9 cellular contexts compared by ENCODE assay signal in genomic region chr13:37869506-37869755, GRCh38. TPM values are rescaled to one million over a fixed set of nuclear protein-coding genes. Genes with fewer than 3 reads are reported as not detected.
DNase-seq lines count a peak whose midpoint lies in the region; ATAC-seq and TF ChIP-seq lines count a peak whose summit lies in the region.
"Had no signal": no experiment of that assay in that cellular context is flagged by ENCODE, and none has a peak within 500 bp of the region (broad histone marks: within the 10 kb centered on the region; RNA-seq: fewer than 3 reads in every experiment).

No MANE protein-coding gene starts in this region.

- H3K4me1 ChIP-seq in PC-3 (ENCODE audit: insufficient read depth, low read length) (peaks cover 15% of the 10 kb centered on the region), fibroblast of lung (ENCODE audit: control insufficient read depth, extremely low read depth, insufficient read depth, low read length) (peaks cover 7% of the 10 kb centered on the region), neural progenitor cell (peaks cover 51% of the 10 kb centered on the region)

- no TSS peak for BruUV-seq in PC-3 (replicated peaks; lab: Mats Ljungman, UMichigan)

- CTCF ChIA-PET in AG04449 (lab: Yijun Ruan, JAX) (interaction anchor here (0.6 to 3.4 kb wide), 21 partner anchors 11 to 491 kb away, joined by 3 to 22 read pairs (median 5); partner anchors contain the start of gene UFM1), PC-3 (lab: Charles Lee) (no interaction called here)

- H4K20me1 ChIP-seq in PC-3 (ENCODE audit: low read length) (no peaks in the 10 kb centered on the region), fibroblast of lung (ENCODE audit: control insufficient read depth, extremely low read depth, insufficient read depth, low read length) (no peaks in the 10 kb centered on the region), neural progenitor cell (ENCODE audit: low read depth) (no peaks in the 10 kb centered on the region)

- H2AFZ ChIP-seq in PC-3 (ENCODE audit: low read length): peak overlapping the region; percentile 63; the same call in 1 of the 2 replicates
- peak overlapping the region; percentile 89 for H2AFZ ChIP-seq in fibroblast of lung (ENCODE audit: low read length)
- peak overlapping the region; percentile 96 for H2AFZ ChIP-seq in neural progenitor cell (replicated peaks)

- POLR2A ChIA-PET in AG04449 (lab: Yijun Ruan, JAX) (interaction anchor here (0.5 to 1.4 kb wide), 4 partner anchors 9 to 492 kb away, joined by 3 to 5 read pairs (median 4); no protein-coding TSS in a partner anchor), PC-3 (lab: Charles Lee; ENCODE audit: unreplicated experiment) (no interaction called here)

- H3K27ac ChIP-seq in PC-3 (ENCODE audit: low read length): no peak overlapping the region
- peak overlapping the region; percentile 56 for H3K27ac ChIP-seq in fibroblast of lung (ENCODE audit: insufficient read depth, low read length)
- H3K27ac ChIP-seq in neural progenitor cell: peak overlapping the region; percentile 84
- H3K27ac ChIP-seq: KMS-11 had no signal

- in situ Hi-C loops in KBM-7 (cut with MboI; ENCODE audit: low pct_unique_long_range_greater_than_20kb, low sequenced_read_pairs): no loop called here

- H3K9me3 ChIP-seq in PC-3 (ENCODE audit: low read length): no peaks in the 10 kb centered on the region
- H3K9me3 ChIP-seq in fibroblast of lung (ENCODE audit: control insufficient read depth, insufficient read depth, low read depth, low read length): no peaks in the 10 kb centered on the region
- no peaks in the 10 kb centered on the region for H3K9me3 ChIP-seq in neural progenitor cell (ENCODE audit: low read depth)

- no peaks in the 10 kb centered on the region for H3K79me2 ChIP-seq in PC-3 (ENCODE audit: low read length)
- peaks cover 13% of the 10 kb centered on the region for H3K79me2 ChIP-seq in fibroblast of lung (ENCODE audit: control insufficient read depth, insufficient read depth, low read length)
- peaks cover 54% of the 10 kb centered on the region for H3K79me2 ChIP-seq in neural progenitor cell (ENCODE audit: low read depth)

- H3K4me3 ChIP-seq in AG04449 (ENCODE audit: low read depth, low read length): peak overlapping the region; percentile 86
- H3K4me3 ChIP-seq in PC-3 (ENCODE audit: low read length): peak overlapping the region; percentile 62
- H3K4me3 ChIP-seq in fibroblast of lung (replicated peaks in 1 of 4; ENCODE audit: control extremely low read depth in 1 of 4, insufficient read depth in 1 of 4, low read depth in 3 of 4, low read length in 4 of 4): peak overlapping the region; percentile 62 to 73 (median 69)
- H3K4me3 ChIP-seq in neural progenitor cell: peak overlapping the region; percentile 94

- H3K36me3 Mint-ChIP-seq in neural progenitor cell: no peaks in the 10 kb centered on the region

- TF ChIP-seq CTCF in AG04449 (IDR thresholded peaks at IDR 0.05; ENCODE audit: insufficient read depth, low read length, missing control alignments): no peak
- no peak for TF ChIP-seq CTCF in PC-3 (conservative IDR thresholded peaks at IDR 0.05; ENCODE audit: low read depth, low read length)
- TF ChIP-seq CTCF in fibroblast of lung (conservative IDR thresholded peaks at IDR 0.05 in 1 of 2, IDR thresholded peaks at IDR 0.05 in 1 of 2; ENCODE audit: low read depth in 1 of 2, low read length in 2 of 2): no peak
- no peak for TF ChIP-seq CTCF in neural progenitor cell (IDR thresholded peaks at IDR 0.05)

- H3F3A ChIP-seq in PC-3 (ENCODE audit: low read length, unreplicated experiment) (no peaks in the 10 kb centered on the region), neural progenitor cell (ENCODE audit: low read depth) (peaks cover 28% of the 10 kb centered on the region)

- peak overlapping the region; percentile 98 for H3K4me3 Mint-ChIP-seq in neural progenitor cell

- ATAC-seq in PC-3 (no peak), HG03469 (IDR thresholded peaks at IDR 0.05; ENCODE audit: unreplicated experiment) (no peak)

- H3K36me3 ChIP-seq in PC-3 (ENCODE audit: low read depth, low read length) (no peaks in the 10 kb centered on the region), fibroblast of lung (ENCODE audit: control insufficient read depth, insufficient read depth, low read length) (no peaks in the 10 kb centered on the region), neural progenitor cell (no peaks in the 10 kb centered on the region)

- H3K27me3 ChIP-seq in PC-3 (ENCODE audit: low read length) (peaks cover 67% of the 10 kb centered on the region), fibroblast of lung (ENCODE audit: control insufficient read depth, insufficient read depth, low read length) (no peaks in the 10 kb centered on the region), neural progenitor cell (no peaks in the 10 kb centered on the region)

- H3K9ac ChIP-seq in PC-3 (ENCODE audit: low read length): no peak overlapping the region
- peak overlapping the region; percentile 81 for H3K9ac ChIP-seq in fibroblast of lung (ENCODE audit: insufficient read depth, low read length)
- H3K9ac ChIP-seq in neural progenitor cell: peak overlapping the region; percentile 67
- H3K9ac ChIP-seq: KMS-11 had no signal

- H3K9me3 Mint-ChIP-seq in neural progenitor cell: no peaks in the 10 kb centered on the region

- H3K27me3 Mint-ChIP-seq in neural progenitor cell (ENCODE audit: insufficient read depth, low read depth): peaks cover 7% of the 10 kb centered on the region

- no peak for DNase-seq in AG04449 (ENCODE audit: low read depth, low spot score)
- DNase-seq in PC-3: no peak
- DNase-seq in fibroblast of lung (ENCODE audit: low read depth in 2 of 2): no peak
- no peak for DNase-seq in neural progenitor cell (ENCODE audit: low spot score)
- no peak for DNase-seq in KBM-7
- DNase-seq in activated CD8-positive, alpha-beta memory T cell treated with anti-CD3 and anti-CD28 coated beads for 24 hours: no peak
- no peak for DNase-seq in LoVo (ENCODE audit: low spot score)

- H3K27ac Mint-ChIP-seq in neural progenitor cell: peak overlapping the region; percentile 70

- H3K9me2 ChIP-seq in PC-3 (replicated peaks; ENCODE audit: low read length): no peaks in the 10 kb centered on the region

- H3K4me2 ChIP-seq in PC-3 (ENCODE audit: low read length): peak overlapping the region; percentile 81
- H3K4me2 ChIP-seq in fibroblast of lung (ENCODE audit: extremely low read depth, insufficient read depth, low read length): peak overlapping the region; percentile 90
- peak overlapping the region; percentile 79 for H3K4me2 ChIP-seq in neural progenitor cell
- H3K4me2 ChIP-seq: KMS-11 had no signal

- peaks cover 29% of the 10 kb centered on the region for H3K4me1 Mint-ChIP-seq in neural progenitor cell

- intact Hi-C loops in PC-3 (cut with micrococcal nuclease): loop anchor here (5.0 kb wide), 1 partner anchor 227 kb away; no protein-coding TSS in a partner anchor

RNA-seq across cellular contexts. Expression of gene TRPC4, which starts 0.1 kb away (rescaled TPM):
- total RNA-seq in PC-3 (2014; rRNA removed): 0.22 TPM in 1 of 2 replicates, not detected in the other
- total RNA-seq in fibroblast of lung: 1.7 and 2.6 TPM in 2 replicates
- 0.54 and 30.7 TPM in 2 replicates for polyA plus RNA-seq in fibroblast of lung
- polyA plus RNA-seq in fibroblast of lung (2012): 0.45 and 20.8 TPM in 2 replicates
- 12.6 TPM in 1 of 2 replicates, not detected in the other for polyA minus RNA-seq in fibroblast of lung (ENCODE audit: low replicate concordance)
- 17.7 and 21.1 TPM in 2 replicates for total RNA-seq in neural progenitor cell (ENCODE audit: low replicate concordance)
